Comparison of ENCODE assay signal across 18 cellular contexts in genomic region chr21:26135520-26135919, GRCh38. TPM values are rescaled to one million over a fixed set of nuclear protein-coding genes. Genes with fewer than 3 reads are reported as not detected.
DNase-seq lines count a peak whose midpoint lies in the region; ATAC-seq, FAIRE-seq and TF ChIP-seq lines count a peak whose summit lies in the region.
"Had no signal": no experiment of that assay in that cellular context is flagged by ENCODE, and none has a peak within 500 bp of the region (broad histone marks: within the 10 kb centered on the region; RNA-seq: fewer than 3 reads in every experiment).

No MANE protein-coding gene starts in this region.

- no peak overlapping the region for H4K8ac ChIP-seq in H1 (ENCODE audit: extremely low read depth, insufficient read depth, low read length)

- H3K23ac ChIP-seq in H1 (ENCODE audit: insufficient read length) = no peak overlapping the region

- H3K27ac ChIP-seq in Panc1 (ENCODE audit: low read length) (0 out of 2 replicates have a peak overlapping the region, but pooled peaks have one; percentile 12), H1 (ENCODE audit: low read depth, low read length) (no peak overlapping the region)
- H3K27ac ChIP-seq: 22Rv1, A549, C4-2B had no signal

- TF ChIP-seq POLR2A in H1 (IDR thresholded peaks at IDR 0.05; ENCODE audit: control extremely low read depth in 1 of 2, low read depth in 2 of 2, low read length in 2 of 2) = no peak

- no peak overlapping the region for H4K91ac ChIP-seq in H1 (replicated peaks; ENCODE audit: insufficient read length, low read length)

- no peak overlapping the region for H3K4ac ChIP-seq in H1 (replicated peaks; ENCODE audit: insufficient read length, low read depth, low read length)

- no peak overlapping the region for H2BK5ac ChIP-seq in H1 (ENCODE audit: low read depth, low read length)

- no peak overlapping the region for H4K5ac ChIP-seq in H1 (ENCODE audit: insufficient read length, low read depth, low read length)

- no peak for TF ChIP-seq EP300 in H1 (IDR thresholded peaks at IDR 0.05; ENCODE audit: borderline replicate concordance in 1 of 2, low read depth in 2 of 2, low read length in 2 of 2)

- 92% methylated on average over 7 of the region's 7 CpGs; no CpG with 5 or more reads in 1 of the 2 experiments for WGBS in H1 (ENCODE audit: extremely low coverage in 1 of 2, insufficient coverage in 1 of 2, insufficient read length in 1 of 2, insufficient replicate concordance in 2 of 2, low coverage in 1 of 2, low lambda C conversion rate in 2 of 2, missing lambda C conversion rate in 1 of 2), 2 experiments

- no peak overlapping the region for H2BK20ac ChIP-seq in H1 (ENCODE audit: low read length)

- H3K27me3 ChIP-seq in Panc1 (ENCODE audit: control insufficient read depth, insufficient read depth, low read length) = no peaks in the 10 kb centered on the region
- H3K27me3 ChIP-seq in H1 (replicated peaks in 1 of 4; ENCODE audit: control insufficient read depth in 3 of 4, extremely low read depth in 1 of 4, insufficient read depth in 3 of 4, low read length in 3 of 4) = no peaks in the 10 kb centered on the region

- no peak overlapping the region for H2BK120ac ChIP-seq in H1 (replicated peaks; ENCODE audit: low read depth, low read length)

- peaks cover 30 to 98% of the 10 kb centered on the region in 2 experiments for H3K79me2 ChIP-seq in H1 (ENCODE audit: control insufficient read depth in 1 of 2, insufficient read depth in 2 of 2, low read length in 2 of 2)

- FAIRE-seq in H1 (lab: Jason Lieb, UNC) = peak; percentile 19
- FAIRE-seq: A549, GM19239, H54 had no signal

- CTCF ChIA-PET in Panc1 (lab: Charles Lee) (no interaction called here), H1 (lab: Charles Lee; ENCODE audit: partially characterized antibody) (interaction anchor here (1.0 to 1.4 kb wide), 2 partner anchors 23 to 35 kb away, joined by 3 read pairs; partner anchors contain the start of gene APP)

- ATAC-seq in Panc1 (no peak), GM18861 (IDR thresholded peaks at IDR 0.05; ENCODE audit: unreplicated experiment) (no peak)
- ATAC-seq: A549 had no signal

- in situ Hi-C loops in Panc1 (cut with HindIII; ENCODE audit: low pct_unique_long_range_greater_than_20kb, low sequenced_read_pairs) = no loop called here

- H3K4me1 ChIP-seq in Panc1 (ENCODE audit: control insufficient read depth, insufficient read depth, low read length) (peaks cover 47% of the 10 kb centered on the region), H1 (replicated peaks in 1 of 4; ENCODE audit: control insufficient read depth in 3 of 4, insufficient read depth in 4 of 4, low read length in 3 of 4) (peaks cover 0 to 13% (median under 1%) of the 10 kb centered on the region in 4 experiments; a peak in 3 of 7 replicates)

- H3K4me2 ChIP-seq in H1 (ENCODE audit: insufficient read depth in 1 of 2, low read depth in 2 of 2, low read length in 2 of 2) = no peak overlapping the region
- H3K4me2 ChIP-seq: A549 had no signal

- H2BK15ac ChIP-seq in H1 (ENCODE audit: low read length) = no peak overlapping the region

- no peaks in the 10 kb centered on the region for H3K23me2 ChIP-seq in H1 (ENCODE audit: low read depth, low read length)

- H3K36me3 ChIP-seq in Panc1 (ENCODE audit: control insufficient read depth, insufficient read depth, low read length) (no peaks in the 10 kb centered on the region), H1 (ENCODE audit: control insufficient read depth in 2 of 4, insufficient read depth in 4 of 4, low read length in 3 of 4) (no peaks in the 10 kb centered on the region)

- no peak overlapping the region for H3K9ac ChIP-seq in H1 (replicated peaks in 1 of 4; ENCODE audit: extremely low read depth in 1 of 4, low read depth in 3 of 4, low read length in 3 of 4)

- H4K20me1 ChIP-seq in H1 (replicated peaks in 1 of 2; ENCODE audit: control insufficient read depth in 1 of 2, insufficient read depth in 2 of 2, low read length in 2 of 2) = peaks cover 11 to 14% of the 10 kb centered on the region in 2 experiments

- H3K18ac ChIP-seq in H1 (ENCODE audit: extremely low read depth, low read length) = no peak overlapping the region

- no peak for TF ChIP-seq RAD21 in H1 (IDR thresholded peaks at IDR 0.05 in 1 of 2, conservative IDR thresholded peaks at IDR 0.05 in 1 of 2; ENCODE audit: low read depth in 2 of 2, low read length in 2 of 2)

- no peaks in the 10 kb centered on the region for H3K9me3 ChIP-seq in Panc1 (ENCODE audit: control insufficient read depth, insufficient read depth, low read depth, low read length)
- H3K9me3 ChIP-seq in H1 (ENCODE audit: insufficient read depth in 2 of 2, low read depth in 1 of 2, low read length in 1 of 2) = no peaks in the 10 kb centered on the region
- H3K9me3 ChIP-seq: A549 had no signal

- DNase-seq in NCI-H526 (lab: John Stamatoyannopoulos, UW) (peak; percentile 3 to 7), NCI-H526 treated with DMSO at 0.1 percent for 48 hours (lab: John Stamatoyannopoulos, UW) (no peak), Panc1 (ENCODE audit: low read depth, low spot score) (no peak), H1 (ENCODE audit: low read depth in 1 of 2, low spot score in 2 of 2) (no peak), hypothalamus (lab: John Stamatoyannopoulos, UW) (no peak), glomerular visceral epithelial cell (ENCODE audit: extremely low spot score) (no peak)
- DNase-seq: AML-193; Calu3; CD4-positive, alpha-beta T cell; DMS79 treated with DMSO at 0.1 percent for 48 hours; GF-D8; HCEC 1CT had no signal

- intact Hi-C loops in Panc1 (cut with micrococcal nuclease; ENCODE audit: unreplicated experiment) = no loop called here

- H3K14ac ChIP-seq in H1 (ENCODE audit: insufficient read length) = no peak overlapping the region

- no TSS peak for BruUV-seq in Panc1 (replicated peaks; lab: Mats Ljungman, UMichigan)

- no peak overlapping the region for H2AK5ac ChIP-seq in H1 (ENCODE audit: low read depth, low read length)

- H2BK12ac ChIP-seq in H1 (ENCODE audit: low read depth, low read length) = no peak overlapping the region

- no peak overlapping the region for H3K4me3 ChIP-seq in Panc1 (ENCODE audit: low read depth in 2 of 2, low read length in 2 of 2)
- no peak overlapping the region for H3K4me3 ChIP-seq in H1 (ENCODE audit: extremely low read depth in 1 of 4, insufficient read depth in 2 of 4, low read depth in 3 of 4, low read length in 4 of 4)
- H3K4me3 ChIP-seq: A549 had no signal

- no peak overlapping the region for H3K56ac ChIP-seq in H1 (replicated peaks; ENCODE audit: insufficient read length, low read depth, low read length)

- H2AFZ ChIP-seq in H1 (ENCODE audit: low read length) = no peak overlapping the region

- TF ChIP-seq CTCF in Panc1 (IDR thresholded peaks at IDR 0.05) (no peak), H1 (IDR thresholded peaks at IDR 0.05; ENCODE audit: control extremely low read depth in 1 of 3, insufficient read depth in 1 of 3, low read depth in 1 of 3, low read length in 3 of 3) (no peak)

- H3K79me1 ChIP-seq in H1 (ENCODE audit: low read depth, low read length) = peaks cover 10% of the 10 kb centered on the region; the same call in 1 of the 2 replicates

- POLR2A ChIA-PET in Panc1 (lab: Charles Lee) = no interaction called here
- POLR2A ChIA-PET in H1 (lab: Charles Lee; ENCODE audit: partially characterized antibody) = interaction anchor here (0.6 kb wide), 1 partner anchor 13 kb away, joined by 3 read pairs; no protein-coding TSS in a partner anchor

TF ChIP-seq in H1, 55 proteins besides CTCF, POLR2A, EP300 and RAD21 (continues in another document):
- no peak for TF ChIP-seq NANOG (IDR thresholded peaks at IDR 0.05; ENCODE audit: insufficient read depth, low read depth, low read length, poor library complexity, severe bottlenecking)

RNA-seq across cellular contexts. Expression of gene APP, which starts 35.0 kb away (rescaled TPM):
- total RNA-seq in Panc1 (2021; ENCODE audit: unreplicated experiment) = 542 TPM
- 700 TPM for polyA plus RNA-seq in Panc1 (2012; ENCODE audit: insufficient read length)
- 544 and 551 TPM in 2 replicates for total RNA-seq in H1 (2021; fragmentation: NEBNext Ultra II Directional; extraction: Animal tissue kit (Norgen Biotek cat#: 25700))
- polyA plus RNA-seq in H1 (2011; rRNA removed) = 365 and 375 TPM in 2 replicates
- polyA plus RNA-seq in H1 (2011; cell fraction: cytosol; rRNA removed) = 520 TPM
- 493 TPM for polyA plus RNA-seq in H1 (2011; cell fraction: nucleus; rRNA removed)
- 377 to 549 TPM (median 468 TPM) in 4 replicates for polyA plus RNA-seq in H1 (2012, experiment 1 of 2)
- 50.8 TPM for polyA plus RNA-seq in H1 (2012, experiment 2 of 2)
- polyA plus RNA-seq in H1 (2013, experiment 1 of 2) = 968 TPM
- polyA plus RNA-seq in H1 (2013, experiment 2 of 2) = 921 TPM
- polyA minus RNA-seq in H1 (2011; rRNA and poly(A)+ RNA removed) = 595 and 720 TPM in 2 replicates
- polyA minus RNA-seq in H1 (2011; cell fraction: cytosol; rRNA and poly(A)+ RNA removed) = 232 TPM
- 416 TPM for polyA minus RNA-seq in H1 (2011; cell fraction: nucleus; rRNA and poly(A)+ RNA removed)

Comparison
In these comparisons a context has a peak if more than half of its experiments do, and no peak if none do; other contexts are left out.
1. DNase-seq: peak in NCI-H526 (2 of 2); none in NCI-H526 treated with DMSO at 0.1 percent for 48 hours (single experiment), Panc1 (single experiment), H1 (0 of 2), hypothalamus (0 of 51) and glomerular visceral epithelial cell (single experiment).